In genomic region chr14:93824076-93824475, GRCh38 we compare ENCODE assay signal across 36 cellular contexts. TPM values are rescaled to one million over a fixed set of nuclear protein-coding genes. Genes with fewer than 3 reads are reported as not detected.
"Had no signal": no experiment of that assay in that cellular context is flagged by ENCODE, and none has a peak within 500 bp of the region (broad histone marks: within the 10 kb centered on the region; RNA-seq: fewer than 3 reads in every experiment).

No MANE protein-coding gene starts in this region.

- H3K4me3 ChIP-seq: adrenal gland, body of pancreas, breast epithelium had no signal

- H3K9me3 Mint-ChIP-seq: activated B cell treated with CpG ODN at 0.5 μM for 24 hours; activated CD4-positive, alpha-beta memory T cell treated with anti-CD3 and anti-CD28 coated beads for 36 hours; activated CD4-positive, alpha-beta T cell treated with anti-CD3 and anti-CD28 coated beads, Interleukin-2, amount 10 ng/mL, durations not matched to agents 24 days and 14 days; activated CD8-positive, alpha-beta T cell treated with anti-CD3 and anti-CD28 coated beads for 36 hours; activated naive CD4-positive, alpha-beta T cell treated with anti-CD3 and anti-CD28 coated beads for 36 hours; activated naive CD4-positive, alpha-beta T cell treated with anti-CD3 and anti-CD28 coated beads, Interleukin-2, amount 50 U/mL, for 72 hours; activated naive CD8-positive, alpha-beta T cell treated with anti-CD3 and anti-CD28 coated beads for 36 hours; activated T-cell treated with anti-CD3 and anti-CD28 coated beads, Interleukin-2, amount 50 U/mL, for 4 hours; activated T-cell treated with anti-CD3 and anti-CD28 coated beads, Interleukin-2, amount 50 U/mL, for 72 hours; activated T-helper 1 cell treated with anti-CD3 and anti-CD28 coated beads, Interleukin-12 subunit alpha, Interleukin-12 subunit beta, Interleukin-2, Interleukin-4 antibody, amounts not matched to agents 30 ng/mL and 10 ng/mL and 1 ng/mL, durations not matched to agents 14 hours and 24 hours and 36 hours; activated T-helper 17 cell treated with anti-CD3 and anti-CD28 coated beads, Interleukin-2, amount 50 U/mL, for 72 hours; T-helper 1 cell treated with Interleukin-12 subunit alpha and Interleukin-12 subunit beta and Interleukin-4 antibody, amounts not matched to agents 30 μg/mL and 1 μg/mL, for 36 hours; T-helper 2 cell treated with Interferon-gamma antibody and Interleukin-4, amounts not matched to agents 5 μg/mL and 100 μg/mL, for 36 hours had no signal

- H3K27ac Mint-ChIP-seq: activated B cell treated with CpG ODN at 0.5 μM for 24 hours; activated CD4-positive, alpha-beta memory T cell treated with anti-CD3 and anti-CD28 coated beads for 36 hours; activated CD4-positive, alpha-beta T cell treated with anti-CD3 and anti-CD28 coated beads, Interleukin-2, amount 10 ng/mL, durations not matched to agents 24 days and 14 days; activated CD8-positive, alpha-beta T cell treated with anti-CD3 and anti-CD28 coated beads for 36 hours; activated naive CD4-positive, alpha-beta T cell treated with anti-CD3 and anti-CD28 coated beads for 36 hours; activated naive CD4-positive, alpha-beta T cell treated with anti-CD3 and anti-CD28 coated beads, Interleukin-2, amount 50 U/mL, for 72 hours; activated naive CD8-positive, alpha-beta T cell treated with anti-CD3 and anti-CD28 coated beads for 36 hours; activated T-cell treated with anti-CD3 and anti-CD28 coated beads, Interleukin-2, amount 50 U/mL, for 72 hours; activated T-helper 1 cell treated with anti-CD3 and anti-CD28 coated beads, Interleukin-12 subunit alpha, Interleukin-12 subunit beta, Interleukin-2, Interleukin-4 antibody, amounts not matched to agents 30 ng/mL and 10 ng/mL and 1 ng/mL, durations not matched to agents 14 hours and 24 hours and 36 hours; activated T-helper 17 cell treated with anti-CD3 and anti-CD28 coated beads, Interleukin-2, amount 50 U/mL, for 72 hours; T-helper 1 cell treated with Interleukin-12 subunit alpha and Interleukin-12 subunit beta and Interleukin-4 antibody, amounts not matched to agents 30 μg/mL and 1 μg/mL, for 36 hours; T-helper 2 cell treated with Interferon-gamma antibody and Interleukin-4, amounts not matched to agents 5 μg/mL and 100 μg/mL, for 36 hours had no signal

- H3K27me3 ChIP-seq: brain microvascular endothelial cell had no signal

- H3K27me3 Mint-ChIP-seq: activated CD4-positive, alpha-beta T cell treated with anti-CD3 and anti-CD28 coated beads, Interleukin-2, amount 10 ng/mL, durations not matched to agents 24 days and 14 days had no signal

- H3K4me1 ChIP-seq: adrenal gland, body of pancreas, breast epithelium had no signal

- H3K27ac ChIP-seq: adrenal gland, body of pancreas, brain microvascular endothelial cell, breast epithelium, VCaP had no signal

- ATAC-seq: activated CD8-positive, alpha-beta T cell treated with anti-CD3 and anti-CD28 coated beads for 36 hours; activated naive CD4-positive, alpha-beta T cell treated with anti-CD3 and anti-CD28 coated beads, Interleukin-2, amount 50 U/mL, for 72 hours; activated T-cell treated with anti-CD3 and anti-CD28 coated beads, Interleukin-2, amount 50 U/mL, for 4 hours; activated T-cell treated with anti-CD3 and anti-CD28 coated beads, Interleukin-2, amount 50 U/mL, for 72 hours; activated T-helper 17 cell treated with anti-CD3 and anti-CD28 coated beads, Interleukin-2, amount 50 U/mL, for 72 hours; body of pancreas had no signal

- H3K36me3 ChIP-seq: adrenal gland, brain microvascular endothelial cell, breast epithelium had no signal

- H3K9me3 ChIP-seq: adrenal gland, body of pancreas, breast epithelium had no signal

- H3K36me3 Mint-ChIP-seq: activated CD4-positive, alpha-beta memory T cell treated with anti-CD3 and anti-CD28 coated beads for 36 hours; activated naive CD4-positive, alpha-beta T cell treated with anti-CD3 and anti-CD28 coated beads, Interleukin-2, amount 50 U/mL, for 72 hours; activated naive CD8-positive, alpha-beta T cell treated with anti-CD3 and anti-CD28 coated beads for 36 hours had no signal

- H3K4me1 Mint-ChIP-seq: activated B cell treated with CpG ODN at 0.5 μM for 24 hours; activated CD4-positive, alpha-beta T cell treated with anti-CD3 and anti-CD28 coated beads, Interleukin-2, amount 10 ng/mL, durations not matched to agents 24 days and 14 days; activated naive CD8-positive, alpha-beta T cell treated with anti-CD3 and anti-CD28 coated beads for 36 hours; activated T-helper 17 cell treated with anti-CD3 and anti-CD28 coated beads, Interleukin-2, amount 50 U/mL, for 72 hours had no signal

- DNase-seq: activated B cell treated with CpG ODN at 0.5 μM for 24 hours; activated CD4-positive, alpha-beta memory T cell treated with anti-CD3 and anti-CD28 coated beads for 36 hours; activated CD4-positive, alpha-beta T cell treated with anti-CD3 and anti-CD28 coated beads for 4 hours; activated CD4-positive, alpha-beta T cell treated with anti-CD3 and anti-CD28 coated beads, Interleukin-2, amount 10 ng/mL, durations not matched to agents 24 days and 14 days; activated CD4-positive, alpha-beta T cell treated with anti-CD3 and anti-CD28 coated beads, Interleukin-2, amount 50 U/mL, for 1 hour; activated CD4-positive, alpha-beta T cell treated with anti-CD3 and anti-CD28 coated beads, Interleukin-2, amount 50 U/mL, for 4 hours; activated CD4-positive, CD25-positive, alpha-beta regulatory T cell treated with anti-CD3 and anti-CD28 coated beads, Interleukin-2, amount 50 U/mL, for 72 hours; activated CD8-positive, alpha-beta memory T cell treated with anti-CD3 and anti-CD28 coated beads, Interleukin-2, amount 50 U/mL, for 4 hours; activated CD8-positive, alpha-beta T cell treated with anti-CD3 and anti-CD28 coated beads for 36 hours; activated effector memory CD4-positive, alpha-beta T cell treated with anti-CD3 and anti-CD28 coated beads, Interleukin-2, amount 50 U/mL, for 16 hours; activated gamma-delta T cell treated with Interleukin-2 at 50 U/mL for 16 hours; activated naive CD4-positive, alpha-beta T cell; activated naive CD4-positive, alpha-beta T cell treated with anti-CD3 and anti-CD28 coated beads for 36 hours; activated naive CD4-positive, alpha-beta T cell treated with anti-CD3 and anti-CD28 coated beads, Interleukin-2, amount 50 U/mL, for 16 hours; activated naive CD8-positive, alpha-beta T cell treated with anti-CD3 and anti-CD28 coated beads for 36 hours; activated T-cell treated with anti-CD3 and anti-CD28 coated beads for 4 hours; activated T-cell treated with anti-CD3 and anti-CD28 coated beads, Interleukin-2, amount 50 U/mL, for 1 hour; activated T-cell treated with anti-CD3 and anti-CD28 coated beads, Interleukin-2, amount 50 U/mL, for 4 hours; activated T-cell treated with anti-CD3 and anti-CD28 coated beads, Interleukin-2, amount 50 U/mL, for 72 hours; adrenal gland; amniotic stem cell; aorta; body of pancreas; brain microvascular endothelial cell; central memory CD4-positive, alpha-beta T cell; T-helper 2 cell; T-helper 9 cell had no signal

- H3K4me3 Mint-ChIP-seq: activated B cell treated with CpG ODN at 0.5 μM for 24 hours; activated CD4-positive, alpha-beta memory T cell treated with anti-CD3 and anti-CD28 coated beads for 36 hours; activated CD4-positive, alpha-beta T cell treated with anti-CD3 and anti-CD28 coated beads, Interleukin-2, amount 10 ng/mL, durations not matched to agents 24 days and 14 days; activated CD8-positive, alpha-beta T cell treated with anti-CD3 and anti-CD28 coated beads for 36 hours; activated naive CD4-positive, alpha-beta T cell treated with anti-CD3 and anti-CD28 coated beads for 36 hours; activated naive CD8-positive, alpha-beta T cell treated with anti-CD3 and anti-CD28 coated beads for 36 hours; activated T-cell treated with anti-CD3 and anti-CD28 coated beads, Interleukin-2, amount 50 U/mL, for 4 hours; activated T-cell treated with anti-CD3 and anti-CD28 coated beads, Interleukin-2, amount 50 U/mL, for 72 hours; activated T-helper 1 cell treated with anti-CD3 and anti-CD28 coated beads, Interleukin-12 subunit alpha, Interleukin-12 subunit beta, Interleukin-2, Interleukin-4 antibody, amounts not matched to agents 30 ng/mL and 10 ng/mL and 1 ng/mL, durations not matched to agents 14 hours and 24 hours and 36 hours; activated T-helper 17 cell treated with anti-CD3 and anti-CD28 coated beads, Interleukin-2, amount 50 U/mL, for 72 hours; T-helper 1 cell treated with Interleukin-12 subunit alpha and Interleukin-12 subunit beta and Interleukin-4 antibody, amounts not matched to agents 30 μg/mL and 1 μg/mL, for 36 hours; T-helper 2 cell treated with Interferon-gamma antibody and Interleukin-4, amounts not matched to agents 5 μg/mL and 100 μg/mL, for 36 hours had no signal

RNA-seq across cellular contexts. Expression of gene PRIMA1, which starts 35.8 kb away (rescaled TPM):
- total RNA-seq: activated B cell treated with CpG ODN at 0.5 μM for 24 hours; activated CD4-positive, alpha-beta memory T cell treated with anti-CD3 and anti-CD28 coated beads for 36 hours; activated CD4-positive, alpha-beta T cell treated with anti-CD3 and anti-CD28 coated beads, Interleukin-2, amount 10 ng/mL, durations not matched to agents 24 days and 14 days; activated CD8-positive, alpha-beta memory T cell treated with anti-CD3 and anti-CD28 coated beads for 36 hours; activated CD8-positive, alpha-beta T cell treated with anti-CD3 and anti-CD28 coated beads for 36 hours; activated naive CD4-positive, alpha-beta T cell treated with anti-CD3 and anti-CD28 coated beads for 36 hours; activated naive CD4-positive, alpha-beta T cell treated with anti-CD3 and anti-CD28 coated beads, Interleukin-2, amount 50 U/mL, for 72 hours; activated naive CD8-positive, alpha-beta T cell treated with anti-CD3 and anti-CD28 coated beads for 36 hours; activated T-cell treated with anti-CD3 and anti-CD28 coated beads, Interleukin-2, amount 50 U/mL, for 4 hours; activated T-cell treated with anti-CD3 and anti-CD28 coated beads, Interleukin-2, amount 50 U/mL, for 72 hours; activated T-helper 1 cell treated with anti-CD3 and anti-CD28 coated beads, Interleukin-12 subunit alpha, Interleukin-12 subunit beta, Interleukin-2, Interleukin-4 antibody, amounts not matched to agents 30 ng/mL and 10 ng/mL and 1 ng/mL, durations not matched to agents 14 hours and 24 hours and 36 hours; activated T-helper 17 cell treated with anti-CD3 and anti-CD28 coated beads, Interleukin-2, amount 50 U/mL, for 72 hours; astrocyte had no signal
